Comparison of ENCODE assay signal across 11 cellular contexts in the genomic region with DNA sequence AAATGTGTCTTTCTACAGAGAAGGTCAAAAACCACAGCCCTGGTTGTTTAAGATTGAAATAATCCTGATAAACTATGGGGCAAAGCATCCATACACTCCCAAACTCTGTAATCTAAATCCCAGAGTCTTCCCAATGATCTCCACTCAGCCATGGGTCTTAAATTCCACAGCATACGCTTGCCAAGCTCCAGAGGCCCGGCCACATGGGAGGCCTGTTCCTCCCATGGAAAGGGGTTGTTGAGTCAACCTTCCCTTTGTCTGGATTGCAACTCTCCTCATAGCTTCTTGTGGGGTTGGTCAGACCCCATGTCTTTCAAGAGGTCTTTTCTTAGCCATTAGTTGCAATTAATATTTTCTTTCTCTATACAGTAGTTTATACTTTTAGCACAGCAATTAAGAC. TPM values are rescaled to one million over a fixed set of nuclear protein-coding genes. Genes with fewer than 3 reads are reported as not detected.
"Had no signal": no experiment of that assay in that cellular context is flagged by ENCODE, and none has a peak within 500 bp of the region (broad histone marks: within the 10 kb centered on the region; RNA-seq: fewer than 3 reads in every experiment).

No MANE protein-coding gene starts in this region.

- ATAC-seq: activated CD8-positive, alpha-beta T cell treated with anti-CD3 and anti-CD28 coated beads, Interleukin-2, amount 10 ng/mL, durations not matched to agents 7 days and 5 days; T-cell had no signal

- H3K36me3 ChIP-seq: upper lobe of left lung, WERI-Rb-1 had no signal

- H3K27ac ChIP-seq: WERI-Rb-1 had no signal

- H3K9me3 ChIP-seq: upper lobe of left lung had no signal

- H3K27me3 ChIP-seq: upper lobe of left lung had no signal

- DNase-seq: activated CD8-positive, alpha-beta memory T cell treated with anti-CD3 and anti-CD28 coated beads, Interleukin-2, amount 50 U/mL, for 48 hours; activated naive CD4-positive, alpha-beta T cell; effector CD8-positive, alpha-beta T cell; kidney; stimulated activated CD4-positive, alpha-beta T cell treated with anti-CD3 and anti-CD28 coated beads, Interleukin-12 subunit alpha, Interleukin-12 subunit beta, amount 100 ng/mL, for 4 hours; stimulated activated naive CD4-positive, alpha-beta T cell; WERI-Rb-1 had no signal

RNA-seq across cellular contexts. Expression of gene STEAP4, which starts 0.7 kb away (rescaled TPM):
- total RNA-seq: activated CD8-positive, alpha-beta T cell treated with anti-CD3 and anti-CD28 coated beads, Interleukin-2, amount 10 ng/mL, durations not matched to agents 7 days and 5 days; SK-MEL-5 had no signal
